In genomic region chr12:42024495-42024830, GRCh38 we compare ENCODE assay signal across 9 cellular contexts.
A peak's percentile ranks its signal among the peaks of the same experiment; 100 is the strongest.
DNase-seq lines count a peak whose midpoint lies in the region; ATAC-seq and TF ChIP-seq lines count a peak whose summit lies in the region.
"Had no signal": no experiment of that assay in that cellular context is flagged by ENCODE, and none has a peak within 500 bp of the region (broad histone marks: within the 10 kb centered on the region; RNA-seq: fewer than 3 reads in every experiment).

No MANE protein-coding gene starts in this region.

- CTCF ChIA-PET in CD8-positive, alpha-beta memory T cell (lab: Charles Lee) = interaction anchor here (0.6 to 1.9 kb wide), 10 partner anchors 10 to 1525 kb away, joined by 3 to 11 read pairs (median 4); no protein-coding TSS in a partner anchor

- no peak overlapping the region for H3K4ac ChIP-seq in neuronal stem cell (ENCODE audit: low read length)

- TF ChIP-seq CTCF in MM.1S (IDR thresholded peaks at IDR 0.05; ENCODE audit: low read length) = no peak
- peak; percentile 47 for TF ChIP-seq CTCF in chondrocyte (IDR thresholded peaks at IDR 0.05)

- DNase-seq in CD8-positive, alpha-beta memory T cell = no peak
- no peak for DNase-seq in MM.1S
- DNase-seq in chondrocyte (ENCODE audit: low spot score) = no peak
- DNase-seq in neuronal stem cell (ENCODE audit: low spot score) = no peak
- no peak for DNase-seq in GM19238 (ENCODE audit: insufficient read length, low spot score)
- DNase-seq in nucleus accumbens (lab: John Stamatoyannopoulos, UW) = no peak

- H3K9me3 ChIP-seq in CD8-positive, alpha-beta memory T cell (ENCODE audit: low read length) = no peaks in the 10 kb centered on the region
- H3K9me3 ChIP-seq in MM.1S (replicated peaks; ENCODE audit: insufficient read depth, low read length) = no peaks in the 10 kb centered on the region
- no peaks in the 10 kb centered on the region for H3K9me3 ChIP-seq in neuronal stem cell (replicated peaks in 1 of 2; ENCODE audit: control insufficient read depth in 2 of 2, insufficient read depth in 1 of 2, low read depth in 1 of 2, low read length in 2 of 2)

- H3K27me3 Mint-ChIP-seq in CD8-positive, alpha-beta memory T cell = peaks cover 7 to 19% of the 10 kb centered on the region in 2 donors
- no peaks in the 10 kb centered on the region for H3K27me3 Mint-ChIP-seq in chondrocyte (ENCODE audit: low read depth)

- no peak overlapping the region for H2BK5ac ChIP-seq in neuronal stem cell (ENCODE audit: low read length)

- no peak overlapping the region for H4K8ac ChIP-seq in neuronal stem cell (ENCODE audit: low read depth, low read length)

- no CpG with 5 or more reads among the region's 3 CpGs for WGBS in neuronal stem cell (ENCODE audit: extremely low coverage in 2 of 2, insufficient read length in 2 of 2, insufficient replicate concordance in 1 of 2), 2 donors

- H3K9ac ChIP-seq in MM.1S (ENCODE audit: low read length) = peak overlapping the region; percentile 14; the same call in 1 of the 2 replicates
- H3K9ac ChIP-seq in neuronal stem cell (ENCODE audit: low read depth, low read length, poor library complexity) = no peak overlapping the region

- H3K9me3 Mint-ChIP-seq in CD8-positive, alpha-beta memory T cell = no peaks in the 10 kb centered on the region
- H3K9me3 Mint-ChIP-seq in chondrocyte (ENCODE audit: low read depth) = no peaks in the 10 kb centered on the region
- H3K9me3 Mint-ChIP-seq: activated T-helper 1 cell treated with anti-CD3 and anti-CD28 coated beads, Interleukin-12 subunit alpha, Interleukin-12 subunit beta, Interleukin-2, Interleukin-4 antibody, amounts not matched to agents 30 ng/mL and 10 ng/mL and 1 ng/mL, durations not matched to agents 14 hours and 24 hours and 36 hours had no signal

- H3K4me1 Mint-ChIP-seq in CD8-positive, alpha-beta memory T cell = peaks cover 8 to 13% (median 12%) of the 10 kb centered on the region in 3 donors
- H3K4me1 Mint-ChIP-seq in chondrocyte (ENCODE audit: low read depth) = peaks cover 14% of the 10 kb centered on the region

- no peak overlapping the region for H2BK15ac ChIP-seq in neuronal stem cell (ENCODE audit: low read length)

- no peak overlapping the region for H3K23ac ChIP-seq in neuronal stem cell (ENCODE audit: low read depth, low read length, poor library complexity)

- H3K27me3 ChIP-seq in CD8-positive, alpha-beta memory T cell (ENCODE audit: insufficient read depth, low read length, poor library complexity, severe bottlenecking) = no peaks in the 10 kb centered on the region
- H3K27me3 ChIP-seq in MM.1S (replicated peaks; ENCODE audit: insufficient read depth, low read length) (no peaks in the 10 kb centered on the region), neuronal stem cell (ENCODE audit: control insufficient read depth in 3 of 3, insufficient read depth in 3 of 3, low read depth in 1 of 3, low read length in 3 of 3) (peaks cover 0 to 3% (median 0%) of the 10 kb centered on the region in 3 experiments)

- ATAC-seq in HG03280 (IDR thresholded peaks at IDR 0.05; ENCODE audit: unreplicated experiment) (no peak), GM19328 (IDR thresholded peaks at IDR 0.05; ENCODE audit: unreplicated experiment) (no peak)

- H3K4me2 ChIP-seq in MM.1S (ENCODE audit: low read depth, low read length) (peak overlapping the region; percentile 78; the same call in 1 of the 2 replicates), neuronal stem cell (ENCODE audit: insufficient read depth, low read length, poor library complexity, severe bottlenecking) (no peak overlapping the region)

- no peaks in the 10 kb centered on the region for H3K36me3 Mint-ChIP-seq in CD8-positive, alpha-beta memory T cell
- no peaks in the 10 kb centered on the region for H3K36me3 Mint-ChIP-seq in chondrocyte (ENCODE audit: low read depth)

- no peaks in the 10 kb centered on the region for H3K4me1 ChIP-seq in CD8-positive, alpha-beta memory T cell (ENCODE audit: insufficient read depth, low read length)
- no peaks in the 10 kb centered on the region for H3K4me1 ChIP-seq in MM.1S (ENCODE audit: low read length)
- peaks cover 0 to 4% of the 10 kb centered on the region in 2 donors for H3K4me1 ChIP-seq in neuronal stem cell (ENCODE audit: control insufficient read depth in 2 of 2, insufficient read depth in 1 of 2, low read depth in 1 of 2, low read length in 2 of 2)

- H3F3A ChIP-seq in MM.1S (ENCODE audit: insufficient read depth, low read length) = no peaks in the 10 kb centered on the region

- H3K36me3 ChIP-seq in CD8-positive, alpha-beta memory T cell (ENCODE audit: insufficient read depth, low read length) = no peaks in the 10 kb centered on the region
- H3K36me3 ChIP-seq in MM.1S (replicated peaks; ENCODE audit: insufficient read depth, low read length) = no peaks in the 10 kb centered on the region
- H3K36me3 ChIP-seq in neuronal stem cell (replicated peaks in 1 of 2; ENCODE audit: control insufficient read depth in 2 of 2, insufficient read depth in 2 of 2, low read length in 2 of 2) = no peaks in the 10 kb centered on the region

- H3K79me1 ChIP-seq in neuronal stem cell (ENCODE audit: low read depth, low read length) = no peaks in the 10 kb centered on the region

- H3K27ac Mint-ChIP-seq in CD8-positive, alpha-beta memory T cell = peak overlapping the region in 1 of 8 donors; percentile 48
- H3K27ac Mint-ChIP-seq in chondrocyte (ENCODE audit: unreplicated experiment) = no peak overlapping the region
- H3K27ac Mint-ChIP-seq: activated T-helper 1 cell treated with anti-CD3 and anti-CD28 coated beads, Interleukin-12 subunit alpha, Interleukin-12 subunit beta, Interleukin-2, Interleukin-4 antibody, amounts not matched to agents 30 ng/mL and 10 ng/mL and 1 ng/mL, durations not matched to agents 14 hours and 24 hours and 36 hours had no signal

- no peak overlapping the region for H3K4me3 ChIP-seq in CD8-positive, alpha-beta memory T cell (ENCODE audit: low read length)
- H3K4me3 ChIP-seq in MM.1S (ENCODE audit: low read length) = peak overlapping the region; percentile 46
- H3K4me3 ChIP-seq in neuronal stem cell (ENCODE audit: low read length in 2 of 2) = no peak overlapping the region

- no peaks in the 10 kb centered on the region for H4K20me1 ChIP-seq in MM.1S (ENCODE audit: insufficient read depth, low read length)

- H3K27ac ChIP-seq in CD8-positive, alpha-beta memory T cell (ENCODE audit: low read depth, low read length) = no peak overlapping the region
- H3K27ac ChIP-seq in MM.1S (ENCODE audit: low read length) (no peak overlapping the region), neuronal stem cell (replicated peaks; ENCODE audit: low read length) (no peak overlapping the region)

- H3K9me2 ChIP-seq in MM.1S (replicated peaks; ENCODE audit: insufficient read depth, low read length) = no peaks in the 10 kb centered on the region

- no peak overlapping the region for H4K91ac ChIP-seq in neuronal stem cell (ENCODE audit: low read depth, low read length, poor library complexity)

- H3K4me3 Mint-ChIP-seq in CD8-positive, alpha-beta memory T cell = peak overlapping the region in 6 of 7 donors; percentile 65 to 88 (median 77)
- H3K4me3 Mint-ChIP-seq in chondrocyte (ENCODE audit: unreplicated experiment) = peak overlapping the region; percentile 66

- H2BK120ac ChIP-seq in neuronal stem cell (ENCODE audit: low read depth, low read length) = no peak overlapping the region

- H3K18ac ChIP-seq in neuronal stem cell (ENCODE audit: low read length) = no peak overlapping the region

- H3K79me2 ChIP-seq in MM.1S (ENCODE audit: low read length) = no peaks in the 10 kb centered on the region

- H2BK12ac ChIP-seq in neuronal stem cell (ENCODE audit: low read length) = no peak overlapping the region

- no peak overlapping the region for H2AK5ac ChIP-seq in neuronal stem cell (ENCODE audit: low read depth, low read length)

- POLR2A ChIA-PET in CD8-positive, alpha-beta memory T cell (lab: Charles Lee) = no interaction called here

- no peak overlapping the region for H3K14ac ChIP-seq in neuronal stem cell (ENCODE audit: low read length)

- H2AFZ ChIP-seq in MM.1S (ENCODE audit: low read length) = peak overlapping the region; percentile 35; the same call in 1 of the 2 replicates
- H2AFZ ChIP-seq in neuronal stem cell (ENCODE audit: low read length) = peak overlapping the region; percentile 18
